Comparison of ENCODE assay signal across 8 cellular contexts in genomic region chr20:25195014-25195961, GRCh38. TPM values are rescaled to one million over a fixed set of nuclear protein-coding genes. Genes with fewer than 3 reads are reported as not detected.
DNase-seq lines count a peak whose midpoint lies in the region; ATAC-seq and TF ChIP-seq lines count a peak whose summit lies in the region.

Gene ENTPD6, plus strand, starts transcription at chr20:25195712. Its CDS starts 10,825 bp downstream, at chr20:25206537.

- in situ Hi-C loops in GM23248 (cut with MboI), result no loop called here

- TF ChIP-seq CTCF in fibroblast of mammary gland (conservative IDR thresholded peaks at IDR 0.05; ENCODE audit: control insufficient read depth, insufficient read depth, low read depth, low read length), result no peak

- DNase-seq in Daoy (ENCODE audit: low read depth), result peak; percentile 93
- peak; percentile 93 for DNase-seq in GM23248
- peak; percentile 97 for DNase-seq in Karpas-422
- peak; percentile 92 for DNase-seq in RKO (ENCODE audit: low spot score)
- peak; percentile 78 for DNase-seq in fibroblast of mammary gland (ENCODE audit: low read depth)
- peak; percentile 93 for DNase-seq in natural killer cell treated with Interleukin-12 subunit alpha and Interleukin-12 subunit beta and Interleukin-15 and Interleukin-18, amount 100 ng/mL, for 72 hours (ENCODE audit: low spot score)
- peak; percentile 84 for DNase-seq in stimulated activated naive CD4-positive, alpha-beta T cell treated with Interleukin-2 at 50 U/mL for 16 hours (lab: John Stamatoyannopoulos, UW)

- no peaks in the 10 kb centered on the region for H3K9me3 ChIP-seq in GM23248 (ENCODE audit: low read depth)
- no peaks in the 10 kb centered on the region for H3K9me3 ChIP-seq in Karpas-422 (ENCODE audit: low read length)

- peaks cover 17% of the 10 kb centered on the region for H3K4me1 ChIP-seq in GM23248 (ENCODE audit: insufficient read depth)
- H3K4me1 ChIP-seq in Karpas-422 (ENCODE audit: low read length), result peaks cover 46% of the 10 kb centered on the region

- no peaks in the 10 kb centered on the region for H3K27me3 Mint-ChIP-seq in activated T-helper 17 cell treated with anti-CD3 and anti-CD28 coated beads, Interleukin-2, amount 50 U/mL, for 72 hours
- peaks cover 2 to 3% of the 10 kb centered on the region in 2 donors for H3K27me3 Mint-ChIP-seq in natural killer cell treated with Interleukin-12 subunit alpha and Interleukin-12 subunit beta and Interleukin-15 and Interleukin-18, amount 100 ng/mL, for 72 hours

- H3K79me2 ChIP-seq in GM23248 (ENCODE audit: insufficient read depth) (peaks cover 46% of the 10 kb centered on the region), Karpas-422 (ENCODE audit: low read length) (peaks cover 42% of the 10 kb centered on the region)

- H3F3A ChIP-seq in GM23248 (ENCODE audit: insufficient read depth), result peaks cover 10% of the 10 kb centered on the region; the same call in 1 of the 2 replicates

- H3K4me3 Mint-ChIP-seq in activated T-helper 17 cell treated with anti-CD3 and anti-CD28 coated beads, Interleukin-2, amount 50 U/mL, for 72 hours, result peak within 1 kb of the TSS; percentile 82
- H3K4me3 Mint-ChIP-seq in natural killer cell treated with Interleukin-12 subunit alpha and Interleukin-12 subunit beta and Interleukin-15 and Interleukin-18, amount 100 ng/mL, for 72 hours, result peak within 1 kb of the TSS; percentile 94

- H3K9me2 ChIP-seq in GM23248 (ENCODE audit: insufficient read depth) (no peaks in the 10 kb centered on the region), Karpas-422 (replicated peaks; ENCODE audit: insufficient read depth, low read length) (no peaks in the 10 kb centered on the region)

- 10 to 11% methylated on average over 54 to 55 of the region's 75 CpGs for WGBS in GM23248 (ENCODE audit: low coverage in 1 of 2, low lambda C conversion rate in 2 of 2, missing lambda C conversion rate in 2 of 2), 2 experiments

- H3K27ac Mint-ChIP-seq in activated T-helper 17 cell treated with anti-CD3 and anti-CD28 coated beads, Interleukin-2, amount 50 U/mL, for 72 hours, result peak within 1 kb of the TSS; percentile 92
- H3K27ac Mint-ChIP-seq in natural killer cell treated with Interleukin-12 subunit alpha and Interleukin-12 subunit beta and Interleukin-15 and Interleukin-18, amount 100 ng/mL, for 72 hours, result peak within 1 kb of the TSS; percentile 55 to 88

- H3K36me3 Mint-ChIP-seq in activated T-helper 17 cell treated with anti-CD3 and anti-CD28 coated beads, Interleukin-2, amount 50 U/mL, for 72 hours (ENCODE audit: low read depth), result peaks cover 5% of the 10 kb centered on the region
- H3K36me3 Mint-ChIP-seq in natural killer cell treated with Interleukin-12 subunit alpha and Interleukin-12 subunit beta and Interleukin-15 and Interleukin-18, amount 100 ng/mL, for 72 hours, result no peaks in the 10 kb centered on the region

- peaks cover 26% of the 10 kb centered on the region for H3K4me1 Mint-ChIP-seq in activated T-helper 17 cell treated with anti-CD3 and anti-CD28 coated beads, Interleukin-2, amount 50 U/mL, for 72 hours
- peaks cover 20 to 21% of the 10 kb centered on the region in 2 donors for H3K4me1 Mint-ChIP-seq in natural killer cell treated with Interleukin-12 subunit alpha and Interleukin-12 subunit beta and Interleukin-15 and Interleukin-18, amount 100 ng/mL, for 72 hours (ENCODE audit: low read depth in 2 of 2)

- H3K27me3 ChIP-seq in GM23248 (replicated peaks; ENCODE audit: insufficient read depth) (no peaks in the 10 kb centered on the region), Karpas-422 (ENCODE audit: low read length) (no peaks in the 10 kb centered on the region)

- H3K27ac ChIP-seq in GM23248 (peak within 1 kb of the TSS; percentile 22; the same call in 1 of the 2 replicates), Karpas-422 (ENCODE audit: low read length) (peak within 1 kb of the TSS; percentile 81)

- H2AFZ ChIP-seq in GM23248 (peak within 1 kb of the TSS; percentile 91), Karpas-422 (ENCODE audit: low read length) (peak within 1 kb of the TSS; percentile 75)

- H3K9me3 Mint-ChIP-seq in activated T-helper 17 cell treated with anti-CD3 and anti-CD28 coated beads, Interleukin-2, amount 50 U/mL, for 72 hours, result no peaks in the 10 kb centered on the region
- H3K9me3 Mint-ChIP-seq in natural killer cell treated with Interleukin-12 subunit alpha and Interleukin-12 subunit beta and Interleukin-15 and Interleukin-18, amount 100 ng/mL, for 72 hours, result no peaks in the 10 kb centered on the region

- ATAC-seq in activated T-helper 17 cell treated with anti-CD3 and anti-CD28 coated beads, Interleukin-2, amount 50 U/mL, for 72 hours (replicated peaks), result peak; percentile 83
- ATAC-seq in natural killer cell treated with Interleukin-12 subunit alpha and Interleukin-12 subunit beta and Interleukin-15 and Interleukin-18, amount 100 ng/mL, for 72 hours, result peak; percentile 93 to 94

- H3K4me2 ChIP-seq in GM23248 (ENCODE audit: unreplicated experiment) (peak within 1 kb of the TSS; percentile 92), Karpas-422 (ENCODE audit: low read depth, low read length, poor library complexity, severe bottlenecking) (peak within 1 kb of the TSS; percentile 75)

- H4K20me1 ChIP-seq in GM23248 (ENCODE audit: insufficient read depth), result no peaks in the 10 kb centered on the region
- no peaks in the 10 kb centered on the region for H4K20me1 ChIP-seq in Karpas-422 (ENCODE audit: insufficient read depth, low read depth, low read length)

- H3K36me3 ChIP-seq in GM23248 (ENCODE audit: low read depth) (no peaks in the 10 kb centered on the region), Karpas-422 (ENCODE audit: insufficient read depth, low read length) (peaks cover 7% of the 10 kb centered on the region; the same call in 1 of the 2 replicates)

- peak within 1 kb of the TSS; percentile 94 for H3K4me3 ChIP-seq in GM23248
- H3K4me3 ChIP-seq in Karpas-422 (ENCODE audit: low read length), result peak within 1 kb of the TSS; percentile 98
- peak within 1 kb of the TSS; percentile 86 for H3K4me3 ChIP-seq in fibroblast of mammary gland (ENCODE audit: control insufficient read depth, low read depth, low read length)

- H3K9ac ChIP-seq in GM23248 (peak within 1 kb of the TSS; percentile 91), Karpas-422 (ENCODE audit: low read length) (peak within 1 kb of the TSS; percentile 90)

RNA-seq across cellular contexts. Expression of gene ENTPD6, which starts in this region (rescaled TPM):
- total RNA-seq in Daoy (2014; rRNA removed; shearing (Covaris generic)), result 28.9 and 33.2 TPM in 2 replicates
- 46.4 and 50.4 TPM in 2 replicates for total RNA-seq in GM23248 (2014; rRNA removed; shearing (Covaris generic))
- 32.9 and 36.0 TPM in 2 replicates for polyA plus RNA-seq in GM23248 (2016; fragmentation: Nextera tagmentation; extraction: Ambion mirVana)
- 100 and 125 TPM in 2 replicates for total RNA-seq in Karpas-422 (2014; rRNA removed; shearing (Covaris generic); ENCODE audit: low replicate concordance)
- total RNA-seq in activated T-helper 17 cell treated with anti-CD3 and anti-CD28 coated beads, Interleukin-2, amount 50 U/mL, for 72 hours, result 10 to 100 TPM; 40.0 to 46.2 TPM
- total RNA-seq in natural killer cell treated with Interleukin-12 subunit alpha and Interleukin-12 subunit beta and Interleukin-15 and Interleukin-18, amount 100 ng/mL, for 72 hours, result 10 to 100 TPM; 24.9 to 58.7 TPM

Comparison
In these comparisons a context has a peak if more than half of its experiments do, and no peak if none do; other contexts are left out.
1. Peak in every context shown above with its lines: DNase-seq, ATAC-seq, H3K4me3 ChIP-seq and H3K27ac ChIP-seq.